In the genomic region with DNA sequence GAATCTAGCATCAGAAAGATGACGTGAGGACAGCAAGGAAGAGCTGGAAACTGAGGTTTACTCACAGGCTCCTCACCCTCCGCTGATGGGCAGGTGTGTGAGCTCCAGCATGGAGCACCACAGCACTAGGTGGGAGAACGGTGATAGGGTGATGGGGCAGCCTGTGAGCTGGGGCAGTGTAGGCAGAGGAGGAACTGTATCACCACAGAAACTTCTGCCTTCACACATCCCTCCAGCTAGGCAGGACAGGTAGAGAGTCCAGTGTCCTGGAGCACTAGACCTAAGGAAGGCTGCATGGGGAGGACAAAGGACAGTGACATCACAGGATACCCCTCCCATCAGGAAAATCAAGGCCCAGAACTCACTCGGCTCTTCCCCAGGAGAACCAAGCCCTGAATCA, we compare ENCODE assay signal across 22 cellular contexts.
DNase-seq lines count a peak whose midpoint lies in the region; ATAC-seq and TF ChIP-seq lines count a peak whose summit lies in the region.
"Had no signal": no experiment of that assay in that cellular context is flagged by ENCODE, and none has a peak within 500 bp of the region (broad histone marks: within the 10 kb centered on the region; RNA-seq: fewer than 3 reads in every experiment).

No MANE protein-coding gene starts in this region.

- TF ChIP-seq RAD21 in IMR-90 (IDR thresholded peaks at IDR 0.05; ENCODE audit: low read length) = no peak

- H3K27ac ChIP-seq in IMR-90 (ENCODE audit: insufficient read depth, low read length) = no peak overlapping the region
- no peak overlapping the region for H3K27ac ChIP-seq in parathyroid adenoma
- H3K27ac ChIP-seq: esophagus muscularis mucosa, gastroesophageal sphincter, Peyer's patch, stomach had no signal

- H3K27me3 ChIP-seq in IMR-90 (ENCODE audit: control insufficient read depth, insufficient read depth, low read length) (peaks cover 2% of the 10 kb centered on the region), parathyroid adenoma (ENCODE audit: control insufficient read depth, insufficient read depth, low read length) (no peaks in the 10 kb centered on the region)
- H3K27me3 ChIP-seq: BE2C, Peyer's patch had no signal

- H2AK9ac ChIP-seq in IMR-90 (replicated peaks; ENCODE audit: low read depth, low read length, poor library complexity) = no peak overlapping the region

- in situ Hi-C loops in IMR-90 (cut with MboI; ENCODE audit: low sequenced_read_pairs) = no loop called here

- dilution Hi-C loops in IMR-90 (cut with HindIII; ENCODE audit: low sequenced_read_pairs, unreplicated experiment) = loop anchor here (25.0 kb wide), 1 partner anchor 288 kb away; no protein-coding TSS in a partner anchor

- POLR2A ChIA-PET in activated CD4-positive, alpha-beta T cell treated with anti-CD3 and anti-CD28 coated beads for 36 hours (lab: Charles Lee) = no interaction called here
- POLR2A ChIA-PET in IMR-90 (lab: Charles Lee; ENCODE audit: unreplicated experiment) = no interaction called here
- POLR2A ChIA-PET in activated naive CD8-positive, alpha-beta T cell treated with anti-CD3 and anti-CD28 coated beads, Interleukin-2, amount 10 ng/mL, durations not matched to agents 7 days and 5 days (lab: Charles Lee) = interaction anchor here (1.1 to 1.3 kb wide), 2 partner anchors 9 to 16 kb away, joined by 3 read pairs; no protein-coding TSS in a partner anchor

- H3K56ac ChIP-seq in IMR-90 (ENCODE audit: extremely low read depth, insufficient read depth, low read length) = no peak overlapping the region

- peak overlapping the region; percentile 18; the same call in 1 of the 2 replicates for H2BK120ac ChIP-seq in IMR-90 (ENCODE audit: low read depth, low read length)

- H4K20me1 ChIP-seq in IMR-90 (ENCODE audit: insufficient read depth, low read length) = no peaks in the 10 kb centered on the region

- TF ChIP-seq CTCF in IMR-90 (conservative IDR thresholded peaks at IDR 0.05; ENCODE audit: low read depth, low read length) = no peak
- TF ChIP-seq CTCF in parathyroid adenoma (IDR thresholded peaks at IDR 0.05) = no peak

- intact Hi-C loops in activated CD4-positive, alpha-beta T cell treated with anti-CD3 and anti-CD28 coated beads for 36 hours (cut with DNase I, micrococcal nuclease) = loop anchor here in 1 of 2 experiments (5.0 kb wide), 1 partner anchor 37 kb away; no protein-coding TSS in a partner anchor
- intact Hi-C loops in IMR-90 (cut with micrococcal nuclease) = no loop called here

- H3K4me1 ChIP-seq in IMR-90 (ENCODE audit: control insufficient read depth, insufficient read depth, low read length) = peaks cover 8% of the 10 kb centered on the region
- peaks cover 45% of the 10 kb centered on the region for H3K4me1 ChIP-seq in parathyroid adenoma
- H3K4me1 ChIP-seq: BE2C had no signal

- no TSS peak for BruUV-seq in IMR-90 (replicated peaks; lab: Mats Ljungman, UMichigan)

- peaks cover 3% of the 10 kb centered on the region; the same call in 1 of the 2 replicates for H3K9me1 ChIP-seq in IMR-90 (ENCODE audit: insufficient read depth, low read length)

- H3K4me1 Mint-ChIP-seq in activated CD4-positive, alpha-beta T cell treated with anti-CD3 and anti-CD28 coated beads for 36 hours = peaks cover 42% of the 10 kb centered on the region
- H3K4me1 Mint-ChIP-seq in activated naive CD8-positive, alpha-beta T cell treated with anti-CD3 and anti-CD28 coated beads, Interleukin-2, amount 10 ng/mL, durations not matched to agents 7 days and 5 days = peaks cover 28% of the 10 kb centered on the region

- H4K91ac ChIP-seq in IMR-90 (ENCODE audit: insufficient read depth, low read depth, low read length) = peak overlapping the region; percentile 38; the same call in 1 of the 2 replicates

- peak overlapping the region; percentile 4; the same call in 1 of the 2 replicates for H3K4ac ChIP-seq in IMR-90 (ENCODE audit: low read depth, low read length)

- no peak overlapping the region for H3K14ac ChIP-seq in IMR-90 (replicated peaks; ENCODE audit: low read depth, low read length)

- peak overlapping the region; percentile 41 for H2BK20ac ChIP-seq in IMR-90 (ENCODE audit: low read depth, low read length)

- no peak overlapping the region for H2AFZ ChIP-seq in IMR-90 (replicated peaks; ENCODE audit: low read length, poor library complexity)
- peak overlapping the region; percentile 66 for H2AFZ ChIP-seq in parathyroid adenoma

- no peak overlapping the region for H2BK5ac ChIP-seq in IMR-90 (ENCODE audit: low read depth, low read length, poor library complexity, severe bottlenecking)

- CTCF ChIA-PET in activated CD4-positive, alpha-beta T cell treated with anti-CD3 and anti-CD28 coated beads for 36 hours (lab: Charles Lee) = interaction anchor here (1.0 to 8.8 kb wide), 4 partner anchors 17 to 140 kb away, joined by 3 to 127 read pairs (median 15); no protein-coding TSS in a partner anchor
- CTCF ChIA-PET in IMR-90 (lab: Yijun Ruan, JAX) = interaction anchor here (3.0 kb wide), 1 partner anchor 16 kb away, joined by 10 read pairs; no protein-coding TSS in a partner anchor

- H3K79me2 ChIP-seq in parathyroid adenoma = no peaks in the 10 kb centered on the region

- no peak overlapping the region for H2BK15ac ChIP-seq in IMR-90 (ENCODE audit: low read depth, low read length)

- peak; percentile 41 for ATAC-seq in activated CD4-positive, alpha-beta T cell treated with anti-CD3 and anti-CD28 coated beads for 36 hours
- no peak for ATAC-seq in IMR-90 (ENCODE audit: low read depth)
- ATAC-seq in activated naive CD8-positive, alpha-beta T cell treated with anti-CD3 and anti-CD28 coated beads, Interleukin-2, amount 10 ng/mL, durations not matched to agents 7 days and 5 days (ENCODE audit: low read depth) = peak; percentile 18
- ATAC-seq: gastroesophageal sphincter had no signal

- H3K27ac Mint-ChIP-seq in activated CD4-positive, alpha-beta T cell treated with anti-CD3 and anti-CD28 coated beads for 36 hours = peak overlapping the region; percentile 90
- peak overlapping the region; percentile 59 for H3K27ac Mint-ChIP-seq in activated naive CD8-positive, alpha-beta T cell treated with anti-CD3 and anti-CD28 coated beads, Interleukin-2, amount 10 ng/mL, durations not matched to agents 7 days and 5 days

- no peaks in the 10 kb centered on the region for H3K27me3 Mint-ChIP-seq in activated CD4-positive, alpha-beta T cell treated with anti-CD3 and anti-CD28 coated beads for 36 hours
- peaks cover 3% of the 10 kb centered on the region for H3K27me3 Mint-ChIP-seq in activated naive CD8-positive, alpha-beta T cell treated with anti-CD3 and anti-CD28 coated beads, Interleukin-2, amount 10 ng/mL, durations not matched to agents 7 days and 5 days

- no peak overlapping the region; a peak in 1 of 4 replicates for H4K8ac ChIP-seq in IMR-90 (ENCODE audit: low read depth in 2 of 2, low read length in 2 of 2)

- no peaks in the 10 kb centered on the region for H3K79me1 ChIP-seq in IMR-90 (ENCODE audit: low read depth in 1 of 2, low read length in 2 of 2)

- WGBS in IMR-90 (ENCODE audit: extremely low coverage in 2 of 2, insufficient read length in 1 of 2), 2 experiments = 62% methylated on average over 2 of the region's 4 CpGs; no CpG with 5 or more reads in 1 of the 2 experiments

- no peaks in the 10 kb centered on the region for H3K36me3 Mint-ChIP-seq in activated CD4-positive, alpha-beta T cell treated with anti-CD3 and anti-CD28 coated beads for 36 hours (ENCODE audit: low read depth)
- no peaks in the 10 kb centered on the region for H3K36me3 Mint-ChIP-seq in activated naive CD8-positive, alpha-beta T cell treated with anti-CD3 and anti-CD28 coated beads, Interleukin-2, amount 10 ng/mL, durations not matched to agents 7 days and 5 days
- H3K36me3 Mint-ChIP-seq: naive B cell had no signal

- no peak overlapping the region for H3K4me3 ChIP-seq in IMR-90 (ENCODE audit: insufficient read depth, low read depth, low read length)
- no peak overlapping the region for H3K4me3 ChIP-seq in parathyroid adenoma (ENCODE audit: low read depth, low read length)
- H3K4me3 ChIP-seq: esophagus muscularis mucosa, gastroesophageal sphincter, Peyer's patch, stomach had no signal

- TF ChIP-seq POLR2A in IMR-90 (IDR thresholded peaks at IDR 0.05; ENCODE audit: low read depth, low read length) = no peak

- peak overlapping the region; percentile 30; the same call in 1 of the 2 replicates for H2AK5ac ChIP-seq in IMR-90 (ENCODE audit: low read depth, low read length)

- no peak overlapping the region for H3K23ac ChIP-seq in IMR-90 (ENCODE audit: low read depth, low read length)

- H3K9me3 ChIP-seq in IMR-90 (ENCODE audit: control insufficient read depth, insufficient read depth, low read length) (no peaks in the 10 kb centered on the region), parathyroid adenoma (ENCODE audit: control insufficient read depth, low read length) (no peaks in the 10 kb centered on the region)
- H3K9me3 ChIP-seq: BE2C, esophagus muscularis mucosa, gastroesophageal sphincter, Peyer's patch, stomach had no signal

- no peaks in the 10 kb centered on the region for H3K36me3 ChIP-seq in IMR-90 (ENCODE audit: control insufficient read depth, insufficient read depth, low read length)
- no peaks in the 10 kb centered on the region for H3K36me3 ChIP-seq in parathyroid adenoma (ENCODE audit: control insufficient read depth, insufficient read depth, low read length)
- H3K36me3 ChIP-seq: BE2C, esophagus muscularis mucosa, gastroesophageal sphincter, Peyer's patch, stomach had no signal

- no peaks in the 10 kb centered on the region for H3K9me3 Mint-ChIP-seq in activated CD4-positive, alpha-beta T cell treated with anti-CD3 and anti-CD28 coated beads for 36 hours (ENCODE audit: low read depth)
- H3K9me3 Mint-ChIP-seq in activated naive CD8-positive, alpha-beta T cell treated with anti-CD3 and anti-CD28 coated beads, Interleukin-2, amount 10 ng/mL, durations not matched to agents 7 days and 5 days = no peaks in the 10 kb centered on the region

- H3K18ac ChIP-seq in IMR-90 (ENCODE audit: low read depth, low read length) = no peak overlapping the region; the same call in 1 of the 2 replicates

- H3K4me2 ChIP-seq in IMR-90 (ENCODE audit: low read depth, low read length) = no peak overlapping the region
- H3K4me2 ChIP-seq in parathyroid adenoma (ENCODE audit: low read length) = no peak overlapping the region

- DNase-seq in activated CD4-positive, alpha-beta T cell treated with anti-CD3 and anti-CD28 coated beads for 36 hours = no peak
- no peak for DNase-seq in activated CD4-positive, alpha-beta T cell treated with anti-CD3 and anti-CD28 coated beads for 4 hours
- DNase-seq in IMR-90 (no peak), NCI-H2029 treated with DMSO at 0.1 percent for 48 hours (lab: John Stamatoyannopoulos, UW) (no peak), NCI-H524 treated with DMSO at 0.1 percent for 48 hours (lab: John Stamatoyannopoulos, UW) (no peak), HT-29 (ENCODE audit: low spot score) (no peak)
- DNase-seq in activated naive CD8-positive, alpha-beta T cell treated with anti-CD3 and anti-CD28 coated beads, Interleukin-2, amount 10 ng/mL, durations not matched to agents 7 days and 5 days = no peak
- DNase-seq: anterior cingulate cortex; BE2C; effector CD4-positive, alpha-beta T cell; GDM1; kidney glomerular epithelial cell; mammary epithelial cell; naive B cell; NCI-H146; Peyer's patch; posterior cingulate gyrus; stimulated activated CD4-positive, alpha-beta T cell treated with anti-CD3 and anti-CD28 coated beads, Interleukin-1b, Interleukin-23, amount 100 ng/mL, for 48 hours; stomach had no signal

- no peak overlapping the region for H3K9ac ChIP-seq in IMR-90 (ENCODE audit: low read depth, low read length)
- no peak overlapping the region for H3K9ac ChIP-seq in parathyroid adenoma

- H4K5ac ChIP-seq in IMR-90 (ENCODE audit: low read depth, low read length) = no peak overlapping the region

- peak overlapping the region; percentile 40 for H3K4me3 Mint-ChIP-seq in activated CD4-positive, alpha-beta T cell treated with anti-CD3 and anti-CD28 coated beads for 36 hours
- peak overlapping the region; percentile 11 for H3K4me3 Mint-ChIP-seq in activated naive CD8-positive, alpha-beta T cell treated with anti-CD3 and anti-CD28 coated beads, Interleukin-2, amount 10 ng/mL, durations not matched to agents 7 days and 5 days
- H3K4me3 Mint-ChIP-seq: naive B cell had no signal
